In the genomic region with DNA sequence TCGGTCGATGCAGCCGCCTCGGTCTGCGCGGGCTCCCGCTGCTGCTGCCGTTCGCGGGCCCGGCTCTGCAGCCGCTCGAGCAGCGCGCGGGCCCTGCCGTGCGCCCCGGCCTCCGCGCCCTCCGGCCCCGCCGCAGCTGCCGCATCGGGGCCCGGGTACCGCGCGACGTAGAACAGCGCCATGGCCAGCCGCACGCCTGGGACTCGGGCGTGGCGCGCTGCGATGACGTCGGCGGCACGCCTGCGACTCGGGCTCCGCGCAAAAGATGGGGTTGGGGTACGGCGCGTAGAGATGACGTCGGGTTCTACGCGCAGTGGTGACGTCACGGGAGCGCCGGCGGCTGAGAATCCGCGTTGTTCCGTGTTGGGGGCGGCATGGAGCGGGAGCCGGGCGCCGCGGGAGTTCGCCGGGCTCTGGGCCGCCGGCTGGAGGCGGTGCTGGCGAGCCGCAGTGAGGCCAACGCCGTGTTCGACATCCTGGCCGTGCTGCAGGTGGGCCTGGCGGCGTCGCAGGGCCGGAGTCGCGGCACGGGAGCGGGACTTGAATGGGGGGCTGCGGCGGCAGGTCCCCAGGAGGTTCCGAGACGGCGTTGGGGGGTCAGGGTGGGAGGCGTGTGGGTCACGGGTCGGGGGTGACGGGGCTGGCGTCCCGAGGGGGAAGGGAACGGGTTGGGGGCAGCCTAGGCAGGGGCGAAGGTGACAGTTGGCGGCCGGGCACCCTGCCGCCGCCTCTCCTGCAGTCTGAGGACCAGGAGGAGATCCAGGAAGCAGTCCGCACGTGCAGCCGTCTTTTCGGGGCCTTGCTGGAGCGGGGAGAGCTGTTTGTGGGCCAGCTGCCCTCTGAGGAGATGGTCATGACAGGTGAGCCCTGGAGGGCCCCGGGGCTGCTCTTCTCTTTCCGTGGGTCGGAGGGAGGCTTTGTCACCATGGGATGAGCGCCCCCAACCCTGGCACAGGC, we compare ENCODE assay signal across 1 cellular context.
TF ChIP-seq lines count a peak whose summit lies in the region.

A gene with protein sequence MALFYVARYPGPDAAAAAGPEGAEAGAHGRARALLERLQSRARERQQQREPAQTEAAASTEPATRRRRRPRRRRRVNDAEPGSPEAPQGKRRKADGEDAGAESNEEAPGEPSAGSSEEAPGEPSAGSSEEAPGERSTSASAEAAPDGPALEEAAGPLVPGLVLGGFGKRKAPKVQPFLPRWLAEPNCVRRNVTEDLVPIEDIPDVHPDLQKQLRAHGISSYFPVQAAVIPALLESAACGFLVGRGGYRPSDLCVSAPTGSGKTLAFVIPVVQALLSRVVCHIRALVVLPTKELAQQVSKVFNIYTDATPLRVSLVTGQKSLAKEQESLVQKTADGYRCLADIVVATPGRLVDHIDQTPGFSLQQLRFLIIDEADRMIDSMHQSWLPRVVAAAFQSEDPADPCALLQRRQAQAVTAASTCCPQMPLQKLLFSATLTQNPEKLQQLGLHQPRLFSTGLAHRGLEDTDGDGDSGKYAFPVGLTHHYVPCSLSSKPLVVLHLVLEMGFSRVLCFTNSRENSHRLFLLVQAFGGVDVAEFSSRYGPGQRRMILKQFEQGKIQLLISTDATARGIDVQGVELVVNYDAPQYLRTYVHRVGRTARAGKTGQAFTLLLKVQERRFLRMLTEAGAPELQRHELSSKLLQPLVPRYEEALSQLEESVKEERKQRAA (minus strand): TSS at position 205 of the 957 bp plus-strand sequence. CDS start 23 bp downstream, at position 182.
NOC4L (plus strand) TSS at position 343 of the 957 bp plus-strand sequence; CDS start at position 375, 32 bp downstream.

TF ChIP-seq in HepG2, 621 proteins besides CTCF, POLR2A, EP300 and RAD21 (continued from another document and continues in another):
- TF ChIP-seq, protein P1, sequence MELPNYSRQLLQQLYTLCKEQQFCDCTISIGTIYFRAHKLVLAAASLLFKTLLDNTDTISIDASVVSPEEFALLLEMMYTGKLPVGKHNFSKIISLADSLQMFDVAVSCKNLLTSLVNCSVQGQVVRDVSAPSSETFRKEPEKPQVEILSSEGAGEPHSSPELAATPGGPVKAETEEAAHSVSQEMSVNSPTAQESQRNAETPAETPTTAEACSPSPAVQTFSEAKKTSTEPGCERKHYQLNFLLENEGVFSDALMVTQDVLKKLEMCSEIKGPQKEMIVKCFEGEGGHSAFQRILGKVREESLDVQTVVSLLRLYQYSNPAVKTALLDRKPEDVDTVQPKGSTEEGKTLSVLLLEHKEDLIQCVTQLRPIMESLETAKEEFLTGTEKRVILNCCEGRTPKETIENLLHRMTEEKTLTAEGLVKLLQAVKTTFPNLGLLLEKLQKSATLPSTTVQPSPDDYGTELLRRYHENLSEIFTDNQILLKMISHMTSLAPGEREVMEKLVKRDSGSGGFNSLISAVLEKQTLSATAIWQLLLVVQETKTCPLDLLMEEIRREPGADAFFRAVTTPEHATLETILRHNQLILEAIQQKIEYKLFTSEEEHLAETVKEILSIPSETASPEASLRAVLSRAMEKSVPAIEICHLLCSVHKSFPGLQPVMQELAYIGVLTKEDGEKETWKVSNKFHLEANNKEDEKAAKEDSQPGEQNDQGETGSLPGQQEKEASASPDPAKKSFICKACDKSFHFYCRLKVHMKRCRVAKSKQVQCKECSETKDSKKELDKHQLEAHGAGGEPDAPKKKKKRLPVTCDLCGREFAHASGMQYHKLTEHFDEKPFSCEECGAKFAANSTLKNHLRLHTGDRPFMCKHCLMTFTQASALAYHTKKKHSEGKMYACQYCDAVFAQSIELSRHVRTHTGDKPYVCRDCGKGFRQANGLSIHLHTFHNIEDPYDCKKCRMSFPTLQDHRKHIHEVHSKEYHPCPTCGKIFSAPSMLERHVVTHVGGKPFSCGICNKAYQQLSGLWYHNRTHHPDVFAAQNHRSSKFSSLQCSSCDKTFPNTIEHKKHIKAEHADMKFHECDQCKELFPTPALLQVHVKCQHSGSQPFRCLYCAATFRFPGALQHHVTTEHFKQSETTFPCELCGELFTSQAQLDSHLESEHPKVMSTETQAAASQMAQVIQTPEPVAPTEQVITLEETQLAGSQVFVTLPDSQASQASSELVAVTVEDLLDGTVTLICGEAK (IDR thresholded peaks at IDR 0.05) = no peak
- TF ChIP-seq, protein P1 (CRISPR knock-in tag; IDR thresholded peaks at IDR 0.05) = peak; percentile 82
- peak; percentile 85 for TF ChIP-seq HNRNPUL1 (IDR thresholded peaks at IDR 0.05; ENCODE audit: low read depth, low read length)
- peak; percentile 92 for TF ChIP-seq ELF1 (CRISPR knock-in tag; IDR thresholded peaks at IDR 0.05)
- TF ChIP-seq, protein P2, sequence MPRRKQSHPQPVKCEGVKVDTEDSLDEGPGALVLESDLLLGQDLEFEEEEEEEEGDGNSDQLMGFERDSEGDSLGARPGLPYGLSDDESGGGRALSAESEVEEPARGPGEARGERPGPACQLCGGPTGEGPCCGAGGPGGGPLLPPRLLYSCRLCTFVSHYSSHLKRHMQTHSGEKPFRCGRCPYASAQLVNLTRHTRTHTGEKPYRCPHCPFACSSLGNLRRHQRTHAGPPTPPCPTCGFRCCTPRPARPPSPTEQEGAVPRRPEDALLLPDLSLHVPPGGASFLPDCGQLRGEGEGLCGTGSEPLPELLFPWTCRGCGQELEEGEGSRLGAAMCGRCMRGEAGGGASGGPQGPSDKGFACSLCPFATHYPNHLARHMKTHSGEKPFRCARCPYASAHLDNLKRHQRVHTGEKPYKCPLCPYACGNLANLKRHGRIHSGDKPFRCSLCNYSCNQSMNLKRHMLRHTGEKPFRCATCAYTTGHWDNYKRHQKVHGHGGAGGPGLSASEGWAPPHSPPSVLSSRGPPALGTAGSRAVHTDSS (CRISPR knock-in tag; conservative IDR thresholded peaks at IDR 0.05) = peak; percentile 92
- TF ChIP-seq NRL (CRISPR knock-in tag; IDR thresholded peaks at IDR 0.05; ENCODE audit: borderline replicate concordance) = no peak
- TF ChIP-seq, protein P3, sequence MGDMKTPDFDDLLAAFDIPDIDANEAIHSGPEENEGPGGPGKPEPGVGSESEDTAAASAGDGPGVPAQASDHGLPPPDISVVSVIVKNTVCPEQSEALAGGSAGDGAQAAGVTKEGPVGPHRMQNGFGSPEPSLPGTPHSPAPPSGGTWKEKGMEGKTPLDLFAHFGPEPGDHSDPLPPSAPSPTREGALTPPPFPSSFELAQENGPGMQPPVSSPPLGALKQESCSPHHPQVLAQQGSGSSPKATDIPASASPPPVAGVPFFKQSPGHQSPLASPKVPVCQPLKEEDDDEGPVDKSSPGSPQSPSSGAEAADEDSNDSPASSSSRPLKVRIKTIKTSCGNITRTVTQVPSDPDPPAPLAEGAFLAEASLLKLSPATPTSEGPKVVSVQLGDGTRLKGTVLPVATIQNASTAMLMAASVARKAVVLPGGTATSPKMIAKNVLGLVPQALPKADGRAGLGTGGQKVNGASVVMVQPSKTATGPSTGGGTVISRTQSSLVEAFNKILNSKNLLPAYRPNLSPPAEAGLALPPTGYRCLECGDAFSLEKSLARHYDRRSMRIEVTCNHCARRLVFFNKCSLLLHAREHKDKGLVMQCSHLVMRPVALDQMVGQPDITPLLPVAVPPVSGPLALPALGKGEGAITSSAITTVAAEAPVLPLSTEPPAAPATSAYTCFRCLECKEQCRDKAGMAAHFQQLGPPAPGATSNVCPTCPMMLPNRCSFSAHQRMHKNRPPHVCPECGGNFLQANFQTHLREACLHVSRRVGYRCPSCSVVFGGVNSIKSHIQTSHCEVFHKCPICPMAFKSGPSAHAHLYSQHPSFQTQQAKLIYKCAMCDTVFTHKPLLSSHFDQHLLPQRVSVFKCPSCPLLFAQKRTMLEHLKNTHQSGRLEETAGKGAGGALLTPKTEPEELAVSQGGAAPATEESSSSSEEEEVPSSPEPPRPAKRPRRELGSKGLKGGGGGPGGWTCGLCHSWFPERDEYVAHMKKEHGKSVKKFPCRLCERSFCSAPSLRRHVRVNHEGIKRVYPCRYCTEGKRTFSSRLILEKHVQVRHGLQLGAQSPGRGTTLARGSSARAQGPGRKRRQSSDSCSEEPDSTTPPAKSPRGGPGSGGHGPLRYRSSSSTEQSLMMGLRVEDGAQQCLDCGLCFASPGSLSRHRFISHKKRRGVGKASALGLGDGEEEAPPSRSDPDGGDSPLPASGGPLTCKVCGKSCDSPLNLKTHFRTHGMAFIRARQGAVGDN (CRISPR knock-in tag; IDR thresholded peaks at IDR 0.05) = peak; percentile 75
- TF ChIP-seq TEAD3 (CRISPR knock-in tag; optimal IDR thresholded peaks at IDR 0.05; ENCODE audit: borderline replicate concordance) = peak; percentile 87
- peak; percentile 33; the same call in 1 of the 2 replicates for TF ChIP-seq ZNF350 (CRISPR knock-in tag; IDR thresholded peaks at IDR 0.05; ENCODE audit: borderline replicate concordance, low read depth)
- no peak for TF ChIP-seq JDP2 (CRISPR knock-in tag; IDR thresholded peaks at IDR 0.05; ENCODE audit: borderline replicate concordance)
- peak; percentile 97 for TF ChIP-seq MXD4 (CRISPR knock-in tag; IDR thresholded peaks at IDR 0.05)
- no peak for TF ChIP-seq ZNF652 (CRISPR knock-in tag; IDR thresholded peaks at IDR 0.05; ENCODE audit: borderline replicate concordance, low read depth)
- TF ChIP-seq, protein P4, sequence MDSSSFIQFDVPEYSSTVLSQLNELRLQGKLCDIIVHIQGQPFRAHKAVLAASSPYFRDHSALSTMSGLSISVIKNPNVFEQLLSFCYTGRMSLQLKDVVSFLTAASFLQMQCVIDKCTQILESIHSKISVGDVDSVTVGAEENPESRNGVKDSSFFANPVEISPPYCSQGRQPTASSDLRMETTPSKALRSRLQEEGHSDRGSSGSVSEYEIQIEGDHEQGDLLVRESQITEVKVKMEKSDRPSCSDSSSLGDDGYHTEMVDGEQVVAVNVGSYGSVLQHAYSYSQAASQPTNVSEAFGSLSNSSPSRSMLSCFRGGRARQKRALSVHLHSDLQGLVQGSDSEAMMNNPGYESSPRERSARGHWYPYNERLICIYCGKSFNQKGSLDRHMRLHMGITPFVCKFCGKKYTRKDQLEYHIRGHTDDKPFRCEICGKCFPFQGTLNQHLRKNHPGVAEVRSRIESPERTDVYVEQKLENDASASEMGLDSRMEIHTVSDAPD (CRISPR knock-in tag; IDR thresholded peaks at IDR 0.05) = no peak
- peak; percentile 100 for TF ChIP-seq HOXA3 (CRISPR knock-in tag; IDR thresholded peaks at IDR 0.05)
- TF ChIP-seq, protein P5, sequence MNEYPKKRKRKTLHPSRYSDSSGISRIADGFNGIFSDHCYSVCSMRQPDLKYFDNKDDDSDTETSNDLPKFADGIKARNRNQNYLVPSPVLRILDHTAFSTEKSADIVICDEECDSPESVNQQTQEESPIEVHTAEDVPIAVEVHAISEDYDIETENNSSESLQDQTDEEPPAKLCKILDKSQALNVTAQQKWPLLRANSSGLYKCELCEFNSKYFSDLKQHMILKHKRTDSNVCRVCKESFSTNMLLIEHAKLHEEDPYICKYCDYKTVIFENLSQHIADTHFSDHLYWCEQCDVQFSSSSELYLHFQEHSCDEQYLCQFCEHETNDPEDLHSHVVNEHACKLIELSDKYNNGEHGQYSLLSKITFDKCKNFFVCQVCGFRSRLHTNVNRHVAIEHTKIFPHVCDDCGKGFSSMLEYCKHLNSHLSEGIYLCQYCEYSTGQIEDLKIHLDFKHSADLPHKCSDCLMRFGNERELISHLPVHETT (CRISPR knock-in tag; conservative IDR thresholded peaks at IDR 0.05) = peak; percentile 90
- peak; percentile 94 for TF ChIP-seq ARNT2 (CRISPR knock-in tag; IDR thresholded peaks at IDR 0.05; ENCODE audit: low read depth)
- TF ChIP-seq ZNF557 (CRISPR knock-in tag; IDR thresholded peaks at IDR 0.05) = peak; percentile 52; the same call in 1 of the 2 replicates
- no peak for TF ChIP-seq DPF2 (CRISPR knock-in tag; IDR thresholded peaks at IDR 0.05; ENCODE audit: borderline replicate concordance, low read depth)
- 0 out of 2 replicates have a peak, but pooled peaks have one; percentile 25 for TF ChIP-seq ZNF274 (CRISPR knock-in tag; IDR thresholded peaks at IDR 0.05)
- peak; percentile 79; the same call in 1 of the 2 replicates for TF ChIP-seq ZC3H13 (CRISPR knock-in tag; IDR thresholded peaks at IDR 0.05)
- no peak for TF ChIP-seq ZNF282 (IDR thresholded peaks at IDR 0.05; ENCODE audit: partially characterized antibody)
- TF ChIP-seq, protein P6, sequence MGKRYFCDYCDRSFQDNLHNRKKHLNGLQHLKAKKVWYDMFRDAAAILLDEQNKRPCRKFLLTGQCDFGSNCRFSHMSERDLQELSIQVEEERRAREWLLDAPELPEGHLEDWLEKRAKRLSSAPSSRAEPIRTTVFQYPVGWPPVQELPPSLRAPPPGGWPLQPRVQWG (CRISPR knock-in tag; IDR thresholded peaks at IDR 0.05; ENCODE audit: borderline replicate concordance, low read depth) = no peak
- TF ChIP-seq FOSL1 (CRISPR knock-in tag; IDR thresholded peaks at IDR 0.05; ENCODE audit: borderline replicate concordance) = no peak
- TF ChIP-seq KLF12 (CRISPR knock-in tag; IDR thresholded peaks at IDR 0.05; ENCODE audit: borderline replicate concordance) = peak; percentile 81; the same call in 1 of the 2 replicates
- TF ChIP-seq ZNF549 (CRISPR knock-in tag; IDR thresholded peaks at IDR 0.05) = no peak
- no peak for TF ChIP-seq FOXP1 (IDR thresholded peaks at IDR 0.05)
- no peak for TF ChIP-seq FOXP1 (CRISPR knock-in tag; IDR thresholded peaks at IDR 0.05)
- peak; percentile 77 for TF ChIP-seq SALL1 (CRISPR knock-in tag; IDR thresholded peaks at IDR 0.05)
- no peak for TF ChIP-seq RARG (CRISPR knock-in tag; IDR thresholded peaks at IDR 0.05; ENCODE audit: low read depth)
- TF ChIP-seq ZFP90 (CRISPR knock-in tag; IDR thresholded peaks at IDR 0.05; ENCODE audit: borderline replicate concordance) = peak; percentile 64; the same call in 1 of the 2 replicates
- no peak for TF ChIP-seq ZNF530 (CRISPR knock-in tag; IDR thresholded peaks at IDR 0.05; ENCODE audit: low read depth)
- peak; percentile 57; the same call in 1 of the 2 replicates for TF ChIP-seq DNMT1 (CRISPR knock-in tag; IDR thresholded peaks at IDR 0.05)
